Comparison of ENCODE assay signal across 19 cellular contexts in the genomic region with DNA sequence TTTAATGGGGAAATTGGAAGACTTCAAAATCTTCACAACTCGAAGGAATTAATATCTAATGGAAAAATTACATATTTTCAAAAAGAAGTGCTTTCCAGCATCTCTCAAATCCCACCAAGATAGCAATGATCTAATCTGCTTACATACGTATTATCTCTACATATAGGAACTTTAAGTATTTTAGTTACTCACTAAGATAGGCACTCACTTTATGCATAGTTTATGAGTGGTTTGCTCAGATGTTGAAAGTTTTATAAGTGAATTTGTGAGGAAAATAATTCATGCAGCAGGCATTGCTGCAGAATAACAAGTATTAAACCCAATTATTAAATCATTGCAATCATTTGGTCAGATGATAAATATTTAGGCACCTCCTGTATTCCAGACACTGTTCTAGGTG.
"Had no signal": no experiment of that assay in that cellular context is flagged by ENCODE, and none has a peak within 500 bp of the region (broad histone marks: within the 10 kb centered on the region; RNA-seq: fewer than 3 reads in every experiment).

No MANE protein-coding gene starts in this region.

- ATAC-seq: foreskin keratinocyte; gastroesophageal sphincter; heart left ventricle; left lobe of liver; natural killer cell; right lobe of liver; stimulated activated effector memory CD8-positive, alpha-beta T cell treated with anti-CD3 and anti-CD28 coated beads, Interleukin-12 subunit alpha, Interleukin-12 subunit beta, amount 100 ng/mL, for 72 hours had no signal

- H3K27ac Mint-ChIP-seq: memory B cell; natural killer cell; neural progenitor cell; progenitor cell of endocrine pancreas; stimulated activated effector memory CD8-positive, alpha-beta T cell treated with anti-CD3 and anti-CD28 coated beads, Interleukin-12 subunit alpha, Interleukin-12 subunit beta, amount 100 ng/mL, for 72 hours had no signal

- H3K9me3 Mint-ChIP-seq: memory B cell; natural killer cell; neural progenitor cell; stimulated activated effector memory CD8-positive, alpha-beta T cell treated with anti-CD3 and anti-CD28 coated beads, Interleukin-12 subunit alpha, Interleukin-12 subunit beta, amount 100 ng/mL, for 72 hours had no signal

- H3K36me3 Mint-ChIP-seq: memory B cell; natural killer cell; neural progenitor cell; stimulated activated effector memory CD8-positive, alpha-beta T cell treated with anti-CD3 and anti-CD28 coated beads, Interleukin-12 subunit alpha, Interleukin-12 subunit beta, amount 100 ng/mL, for 72 hours had no signal

- H3K4me3 Mint-ChIP-seq: memory B cell; neural progenitor cell; stimulated activated effector memory CD8-positive, alpha-beta T cell treated with anti-CD3 and anti-CD28 coated beads, Interleukin-12 subunit alpha, Interleukin-12 subunit beta, amount 100 ng/mL, for 72 hours had no signal

- DNase-seq: dermis blood vessel endothelial cell; effector memory CD4-positive, alpha-beta T cell; foreskin keratinocyte; heart left ventricle; kidney; natural killer cell; right lobe of liver; stimulated activated CD4-positive, alpha-beta T cell treated with anti-CD3 and anti-CD28 coated beads, Interleukin-2, amount 100 ng/mL, for 24 hours; stimulated activated CD4-positive, alpha-beta T cell treated with anti-CD3 and anti-CD28 coated beads, Interleukin-4, amount 100 ng/mL, for 24 hours; stimulated activated naive CD4-positive, alpha-beta T cell treated with Interleukin-2 at 50 U/mL for 16 hours; stomach; thyroid gland had no signal

- H3K27me3 Mint-ChIP-seq: memory B cell had no signal

- FAIRE-seq: endothelial cell of umbilical vein, kidney had no signal
